21 cellular contexts compared by ENCODE assay signal in genomic region chr9:16803648-16804047, GRCh38.
DNase-seq lines count a peak whose midpoint lies in the region; ATAC-seq, FAIRE-seq and TF ChIP-seq lines count a peak whose summit lies in the region.
"Had no signal": no experiment of that assay in that cellular context is flagged by ENCODE, and none has a peak within 500 bp of the region (broad histone marks: within the 10 kb centered on the region; RNA-seq: fewer than 3 reads in every experiment).

No MANE protein-coding gene starts in this region.

- no peak overlapping the region for H3K23ac ChIP-seq in H1 (ENCODE audit: insufficient read length)

- H3K14ac ChIP-seq in H1 (ENCODE audit: insufficient read length) = no peak overlapping the region

- H3K18ac ChIP-seq in H1 (ENCODE audit: extremely low read depth, low read length) = 0 out of 2 replicates have a peak overlapping the region, but pooled peaks have one; percentile 4

- H3K79me1 ChIP-seq in H1 (ENCODE audit: low read depth, low read length) = no peaks in the 10 kb centered on the region

- H3K27ac Mint-ChIP-seq in GM23338 (peak overlapping the region; percentile 19; the same call in 1 of the 2 replicates), neural progenitor cell (no peak overlapping the region)
- H3K27ac Mint-ChIP-seq: CD14-positive monocyte; CD4-positive, alpha-beta memory T cell; IgD-negative memory B cell had no signal

- peak overlapping the region; percentile 0; the same call in 1 of the 2 replicates for H3K27ac ChIP-seq in GM23338 (ENCODE audit: low read depth)
- H3K27ac ChIP-seq in HUES6 (ENCODE audit: low read depth, low read length) = peak overlapping the region; percentile 62; the same call in 1 of the 2 replicates
- H3K27ac ChIP-seq in H1 (ENCODE audit: low read depth, low read length) = no peak overlapping the region
- no peak overlapping the region for H3K27ac ChIP-seq in neural progenitor cell
- H3K27ac ChIP-seq: BLaER1 had no signal

- 62% methylated on average over 8 of the region's 8 CpGs; no CpG with 5 or more reads in 1 of the 2 experiments for WGBS in H1 (ENCODE audit: extremely low coverage in 1 of 2, insufficient coverage in 1 of 2, insufficient read length in 1 of 2, insufficient replicate concordance in 2 of 2, low coverage in 1 of 2, low lambda C conversion rate in 2 of 2, missing lambda C conversion rate in 1 of 2), 2 experiments

- no peak overlapping the region for H3K4me3 Mint-ChIP-seq in GM23338
- no peak overlapping the region for H3K4me3 Mint-ChIP-seq in neural progenitor cell
- H3K4me3 Mint-ChIP-seq: CD14-positive monocyte; CD4-positive, alpha-beta memory T cell; IgD-negative memory B cell had no signal

- H3K9me2 ChIP-seq in GM23338 (ENCODE audit: insufficient read depth) = no peaks in the 10 kb centered on the region

- peak overlapping the region; percentile 16 for H4K5ac ChIP-seq in H1 (ENCODE audit: insufficient read length, low read depth, low read length)

- no peaks in the 10 kb centered on the region for H3K9me3 Mint-ChIP-seq in GM23338
- H3K9me3 Mint-ChIP-seq in neural progenitor cell = no peaks in the 10 kb centered on the region

- H4K8ac ChIP-seq in H1 (ENCODE audit: extremely low read depth, insufficient read depth, low read length) = no peak overlapping the region

- ATAC-seq in GM23338 (no peak), GM21825 (IDR thresholded peaks at IDR 0.05; ENCODE audit: unreplicated experiment) (no peak), HG03045 (IDR thresholded peaks at IDR 0.05; ENCODE audit: unreplicated experiment) (no peak)
- ATAC-seq: HCT116, HepG2 had no signal

- TF ChIP-seq RAD21 in H1 (IDR thresholded peaks at IDR 0.05 in 1 of 2, conservative IDR thresholded peaks at IDR 0.05 in 1 of 2; ENCODE audit: low read depth in 2 of 2, low read length in 2 of 2) = no peak

- no peak overlapping the region for H4K91ac ChIP-seq in H1 (replicated peaks; ENCODE audit: insufficient read length, low read length)

- no peak overlapping the region for H3K4ac ChIP-seq in H1 (replicated peaks; ENCODE audit: insufficient read length, low read depth, low read length)

- H3K9ac ChIP-seq in HUES6 (ENCODE audit: low read length) (no peak overlapping the region), H1 (replicated peaks in 1 of 4; ENCODE audit: extremely low read depth in 1 of 4, low read depth in 3 of 4, low read length in 3 of 4) (no peak overlapping the region), neural progenitor cell (no peak overlapping the region)
- H3K9ac ChIP-seq: BLaER1 had no signal

- no peak for TF ChIP-seq CTCF in GM23338 (conservative IDR thresholded peaks at IDR 0.05; ENCODE audit: low read depth in 2 of 2)
- no peak for TF ChIP-seq CTCF in H1 (IDR thresholded peaks at IDR 0.05; ENCODE audit: control extremely low read depth in 1 of 3, insufficient read depth in 1 of 3, low read depth in 1 of 3, low read length in 3 of 3)
- no peak for TF ChIP-seq CTCF in neural progenitor cell (IDR thresholded peaks at IDR 0.05)

- H3K36me3 Mint-ChIP-seq in GM23338 (ENCODE audit: low read depth) = peaks cover 3% of the 10 kb centered on the region; the same call in 1 of the 3 replicates
- no peaks in the 10 kb centered on the region for H3K36me3 Mint-ChIP-seq in neural progenitor cell
- H3K36me3 Mint-ChIP-seq: CD14-positive monocyte; CD4-positive, alpha-beta memory T cell; IgD-negative memory B cell had no signal

- H3K36me3 ChIP-seq in GM23338 (ENCODE audit: insufficient read depth) (no peaks in the 10 kb centered on the region), HUES6 (ENCODE audit: control insufficient read depth, insufficient read depth, low read length) (no peaks in the 10 kb centered on the region), H1 (ENCODE audit: control insufficient read depth in 2 of 4, insufficient read depth in 4 of 4, low read length in 3 of 4) (no peaks in the 10 kb centered on the region), neural progenitor cell (no peaks in the 10 kb centered on the region)
- H3K36me3 ChIP-seq: BLaER1 had no signal

- H3K4me2 ChIP-seq in GM23338 (peak overlapping the region; percentile 53), H1 (ENCODE audit: insufficient read depth in 1 of 2, low read depth in 2 of 2, low read length in 2 of 2) (peak overlapping the region; percentile 10 to 20; a peak in 2 of 4 replicates), neural progenitor cell (no peak overlapping the region)
- H3K4me2 ChIP-seq: BLaER1 had no signal

- H4K20me1 ChIP-seq in GM23338 (replicated peaks; ENCODE audit: insufficient read depth) = no peaks in the 10 kb centered on the region
- H4K20me1 ChIP-seq in H1 (replicated peaks in 1 of 2; ENCODE audit: control insufficient read depth in 1 of 2, insufficient read depth in 2 of 2, low read length in 2 of 2) = no peaks in the 10 kb centered on the region
- H4K20me1 ChIP-seq in neural progenitor cell (ENCODE audit: low read depth) = no peaks in the 10 kb centered on the region
- H4K20me1 ChIP-seq: BLaER1 had no signal

- H2BK12ac ChIP-seq in H1 (ENCODE audit: low read depth, low read length) = no peak overlapping the region

- H3F3A ChIP-seq in GM23338 (replicated peaks; ENCODE audit: low read depth) (no peaks in the 10 kb centered on the region), neural progenitor cell (ENCODE audit: low read depth) (peaks cover 11% of the 10 kb centered on the region)

- peak; percentile 71 for FAIRE-seq in H1 (lab: Jason Lieb, UNC)
- FAIRE-seq: A204.1, HepG2, HTR-8/SVneo had no signal

- H3K27me3 ChIP-seq in GM23338 (ENCODE audit: insufficient read depth) (no peaks in the 10 kb centered on the region), HUES6 (ENCODE audit: control insufficient read depth, insufficient read depth, low read length) (no peaks in the 10 kb centered on the region), H1 (replicated peaks in 1 of 4; ENCODE audit: control insufficient read depth in 3 of 4, extremely low read depth in 1 of 4, insufficient read depth in 3 of 4, low read length in 3 of 4) (no peaks in the 10 kb centered on the region), neural progenitor cell (no peaks in the 10 kb centered on the region)
- H3K27me3 ChIP-seq: BLaER1 had no signal

- H3K4me3 ChIP-seq in GM23338 (peak overlapping the region; percentile 20), HUES6 (ENCODE audit: low read depth, low read length) (no peak overlapping the region; the same call in 1 of the 2 replicates), H1 (ENCODE audit: extremely low read depth in 1 of 4, insufficient read depth in 2 of 4, low read depth in 3 of 4, low read length in 4 of 4) (no peak overlapping the region; a peak in 1 of 8 replicates), neural progenitor cell (no peak overlapping the region)
- H3K4me3 ChIP-seq: BLaER1 had no signal

- POLR2A ChIA-PET in H1 (lab: Charles Lee; ENCODE audit: partially characterized antibody) = interaction anchor here (1.2 kb wide), 1 partner anchor 8 kb away, joined by 3 read pairs; no protein-coding TSS in a partner anchor

- no peak overlapping the region for H2AFZ ChIP-seq in GM23338
- H2AFZ ChIP-seq in H1 (ENCODE audit: low read length) = no peak overlapping the region
- peak overlapping the region; percentile 12 for H2AFZ ChIP-seq in neural progenitor cell (replicated peaks)

- peak overlapping the region; percentile 2; the same call in 1 of the 2 replicates for H2BK20ac ChIP-seq in H1 (ENCODE audit: low read length)

- H2AK5ac ChIP-seq in H1 (ENCODE audit: low read depth, low read length) = no peak overlapping the region

- H3K56ac ChIP-seq in H1 (replicated peaks; ENCODE audit: insufficient read length, low read depth, low read length) = peak overlapping the region; percentile 20

- no peaks in the 10 kb centered on the region for H3K23me2 ChIP-seq in H1 (ENCODE audit: low read depth, low read length)

- H3K9me3 ChIP-seq in HUES6 (ENCODE audit: control insufficient read depth, insufficient read depth, low read depth, low read length) = no peaks in the 10 kb centered on the region
- H3K9me3 ChIP-seq in H1 (ENCODE audit: insufficient read depth in 2 of 2, low read depth in 1 of 2, low read length in 1 of 2) = no peaks in the 10 kb centered on the region
- H3K9me3 ChIP-seq in neural progenitor cell (ENCODE audit: low read depth) = no peaks in the 10 kb centered on the region
- H3K9me3 ChIP-seq: BLaER1 had no signal

- no peak for DNase-seq in GM23338 (ENCODE audit: low spot score)
- DNase-seq in H1 (ENCODE audit: low read depth in 1 of 2, low spot score in 2 of 2) = no peak
- no peak for DNase-seq in neural progenitor cell (ENCODE audit: low spot score)
- no peak for DNase-seq in AML-193 (lab: John Stamatoyannopoulos, UW)
- DNase-seq in activated CD4-positive, alpha-beta T cell treated with anti-CD3 and anti-CD28 coated beads for 1 hour = no peak
- DNase-seq: ACHN; CD4-positive, alpha-beta memory T cell; DMS79 treated with DMSO at 0.1 percent for 48 hours; GF-D8; Karpas-422; KBM-7 had no signal

- no peaks in the 10 kb centered on the region for H3K27me3 Mint-ChIP-seq in GM23338 (ENCODE audit: insufficient read depth, low read depth, poor library complexity)
- H3K27me3 Mint-ChIP-seq in neural progenitor cell (ENCODE audit: insufficient read depth, low read depth) = peaks cover 2% of the 10 kb centered on the region
- H3K27me3 Mint-ChIP-seq: CD4-positive, alpha-beta memory T cell; IgD-negative memory B cell had no signal

- H3K4me1 ChIP-seq in GM23338 (ENCODE audit: insufficient read depth) (peaks cover 77% of the 10 kb centered on the region), HUES6 (ENCODE audit: control insufficient read depth, insufficient read depth, low read length) (peaks cover 45% of the 10 kb centered on the region), H1 (replicated peaks in 1 of 4; ENCODE audit: control insufficient read depth in 3 of 4, insufficient read depth in 4 of 4, low read length in 3 of 4) (peaks cover 0 to 26% (median 18%) of the 10 kb centered on the region in 4 experiments; a peak in 5 of 7 replicates), neural progenitor cell (peaks cover 13% of the 10 kb centered on the region)
- H3K4me1 ChIP-seq: BLaER1 had no signal

- H2BK120ac ChIP-seq in H1 (replicated peaks; ENCODE audit: low read depth, low read length) = peak overlapping the region; percentile 16

- no peak for TF ChIP-seq EP300 in H1 (IDR thresholded peaks at IDR 0.05; ENCODE audit: borderline replicate concordance in 1 of 2, low read depth in 2 of 2, low read length in 2 of 2)

- H2BK5ac ChIP-seq in H1 (ENCODE audit: low read depth, low read length) = no peak overlapping the region

- H2BK15ac ChIP-seq in H1 (ENCODE audit: low read length) = no peak overlapping the region

- H3K79me2 ChIP-seq in GM23338 (replicated peaks; ENCODE audit: insufficient read depth) (peaks cover 46% of the 10 kb centered on the region), H1 (ENCODE audit: control insufficient read depth in 1 of 2, insufficient read depth in 2 of 2, low read length in 2 of 2) (peaks cover 0 to 68% of the 10 kb centered on the region in 2 experiments; a peak in 3 of 4 replicates), neural progenitor cell (ENCODE audit: low read depth) (no peaks in the 10 kb centered on the region)

- H3K4me1 Mint-ChIP-seq in GM23338 (peaks cover 67% of the 10 kb centered on the region), neural progenitor cell (no peaks in the 10 kb centered on the region)
- H3K4me1 Mint-ChIP-seq: CD14-positive monocyte; CD4-positive, alpha-beta memory T cell; IgD-negative memory B cell had no signal

- TF ChIP-seq POLR2A in H1 (IDR thresholded peaks at IDR 0.05; ENCODE audit: control extremely low read depth in 1 of 2, low read depth in 2 of 2, low read length in 2 of 2) = no peak

- CTCF ChIA-PET in H1 (lab: Charles Lee; ENCODE audit: partially characterized antibody) = interaction anchor here (0.6 kb wide), 1 partner anchor 78 kb away, joined by 4 read pairs; no protein-coding TSS in a partner anchor

Comparison
In these comparisons a context has a peak if more than half of its experiments do, and no peak if none do; other contexts are left out.
1. H3K27ac ChIP-seq: peak in GM23338 (single experiment) and HUES6 (single experiment); none in H1 (single experiment) and neural progenitor cell (single experiment).